In genomic region chr7:76020031-76020714, GRCh38 we compare ENCODE assay signal across 8 cellular contexts. TPM values are rescaled to one million over a fixed set of nuclear protein-coding genes. Genes with fewer than 3 reads are reported as not detected.
DNase-seq lines count a peak whose midpoint lies in the region; ATAC-seq and TF ChIP-seq lines count a peak whose summit lies in the region.

No MANE protein-coding gene starts in this region.

- H3F3A ChIP-seq in GM23248 (ENCODE audit: insufficient read depth): no peaks in the 10 kb centered on the region

- H2AFZ ChIP-seq in GM23248: no peak overlapping the region

- H3K9ac ChIP-seq in GM23248: no peak overlapping the region

- no peak overlapping the region for H3K4me3 Mint-ChIP-seq in endothelial cell (ENCODE audit: unreplicated experiment)

- H3K27ac ChIP-seq in GM23248: no peak overlapping the region

- in situ Hi-C loops in GM23248 (cut with MboI): no loop called here

- DNase-seq in AML-193 (lab: John Stamatoyannopoulos, UW) (peak; percentile 42 to 46), GM23248 (peak; percentile 63), NCI-H69 (lab: John Stamatoyannopoulos, UW) (peak; percentile 78), endothelial cell (ENCODE audit: low spot score) (peak; percentile 70), middle frontal gyrus (ENCODE audit: extremely low spot score, low spot score) (peak; percentile 57)
- peak; percentile 91 for DNase-seq in activated CD8-positive, alpha-beta memory T cell treated with anti-CD3 and anti-CD28 coated beads for 24 hours
- DNase-seq in stimulated activated CD8-positive, alpha-beta memory T cell treated with anti-CD3 and anti-CD28 coated beads, Interleukin-4, amount 100 ng/mL, for 48 hours: peak; percentile 86

- no peak overlapping the region for H3K4me2 ChIP-seq in GM23248 (ENCODE audit: unreplicated experiment)

- peaks cover 33% of the 10 kb centered on the region for H3K36me3 Mint-ChIP-seq in endothelial cell (ENCODE audit: low read depth, unreplicated experiment)

- H4K20me1 ChIP-seq in GM23248 (ENCODE audit: insufficient read depth): no peaks in the 10 kb centered on the region

- peak; percentile 88 for TF ChIP-seq CTCF in endothelial cell (IDR thresholded peaks at IDR 0.05; ENCODE audit: unreplicated experiment)

- H3K27ac Mint-ChIP-seq in endothelial cell (ENCODE audit: unreplicated experiment): no peak overlapping the region

- peaks cover 17% of the 10 kb centered on the region for H3K4me1 Mint-ChIP-seq in endothelial cell (ENCODE audit: unreplicated experiment)

- H3K4me3 ChIP-seq in GM23248: no peak overlapping the region

- no peaks in the 10 kb centered on the region for H3K9me3 ChIP-seq in GM23248 (ENCODE audit: low read depth)

- no peaks in the 10 kb centered on the region for H3K9me3 Mint-ChIP-seq in endothelial cell (ENCODE audit: unreplicated experiment)

- H3K9me2 ChIP-seq in GM23248 (ENCODE audit: insufficient read depth): no peaks in the 10 kb centered on the region

- WGBS in GM23248 (ENCODE audit: low coverage in 1 of 2, low lambda C conversion rate in 2 of 2, missing lambda C conversion rate in 2 of 2), 2 experiments: 32 to 36% methylated on average over 6 of the region's 6 CpGs

- no peaks in the 10 kb centered on the region for H3K27me3 ChIP-seq in GM23248 (replicated peaks; ENCODE audit: insufficient read depth)

- H3K27me3 Mint-ChIP-seq in endothelial cell (ENCODE audit: unreplicated experiment): peaks cover 5% of the 10 kb centered on the region

- H3K4me1 ChIP-seq in GM23248 (ENCODE audit: insufficient read depth): no peaks in the 10 kb centered on the region

- peaks cover 3% of the 10 kb centered on the region; the same call in 1 of the 2 replicates for H3K36me3 ChIP-seq in GM23248 (ENCODE audit: low read depth)

- ATAC-seq in HG03039 (IDR thresholded peaks at IDR 0.05; ENCODE audit: unreplicated experiment): no peak

- no peaks in the 10 kb centered on the region for H3K79me2 ChIP-seq in GM23248 (ENCODE audit: insufficient read depth)

RNA-seq across cellular contexts. Expression of gene TMEM120A, which starts 25.8 kb away (rescaled TPM):
- total RNA-seq in GM23248 (2014; rRNA removed; shearing (Covaris generic)): 8.2 and 25.1 TPM in 2 replicates
- polyA plus RNA-seq in GM23248 (2016; fragmentation: Nextera tagmentation; extraction: Ambion mirVana): 46.9 and 47.1 TPM in 2 replicates
- total RNA-seq in endothelial cell (ENCODE audit: unreplicated experiment): 18.2 TPM

RNA-seq across cellular contexts. Expression of gene STYXL1, which starts 27.6 kb away (rescaled TPM):
- total RNA-seq in GM23248 (2014; rRNA removed; shearing (Covaris generic)): 31.5 and 42.5 TPM in 2 replicates
- polyA plus RNA-seq in GM23248 (2016; fragmentation: Nextera tagmentation; extraction: Ambion mirVana): 51.8 and 54.7 TPM in 2 replicates
- 46.3 TPM for total RNA-seq in endothelial cell (ENCODE audit: unreplicated experiment)

RNA-seq across cellular contexts. Expression of gene MDH2, which starts 27.7 kb away (rescaled TPM):
- total RNA-seq in GM23248 (2014; rRNA removed; shearing (Covaris generic)): 71.7 and 72.4 TPM in 2 replicates
- polyA plus RNA-seq in GM23248 (2016; fragmentation: Nextera tagmentation; extraction: Ambion mirVana): 227 and 250 TPM in 2 replicates
- total RNA-seq in endothelial cell (ENCODE audit: unreplicated experiment): 109 TPM
